In genomic region chr18:22494771-22495170, GRCh38 we compare ENCODE assay signal across 1 cellular context.
TF ChIP-seq lines count a peak whose summit lies in the region.

No MANE protein-coding gene starts in this region.

TF ChIP-seq in endothelial cell of umbilical vein, 7 proteins besides CTCF, POLR2A, EP300 and RAD21 (continued from another document):
- TF ChIP-seq GATA2 (IDR thresholded peaks at IDR 0.05; ENCODE audit: insufficient read depth, insufficient read length, low read depth, low read length) (no peak), FOS (IDR thresholded peaks at IDR 0.05; ENCODE audit: borderline replicate concordance, insufficient read depth, low read length) (peak; percentile 74), EZH2 (IDR thresholded peaks at IDR 0.05; ENCODE audit: borderline replicate concordance, low read depth, low read length, severe bottlenecking) (no peak)
